In genomic region chr2:38601061-38601460, GRCh38 we compare ENCODE assay signal across 8 cellular contexts. TPM values are rescaled to one million over a fixed set of nuclear protein-coding genes. Genes with fewer than 3 reads are reported as not detected.
A peak's percentile ranks its signal among the peaks of the same experiment; 100 is the strongest.
DNase-seq lines count a peak whose midpoint lies in the region; ATAC-seq lines count a peak whose summit lies in the region.

No MANE protein-coding gene starts in this region.

- CTCF ChIA-PET in activated CD8-positive, alpha-beta T cell treated with anti-CD3 and anti-CD28 coated beads, Interleukin-2, amount 10 ng/mL, durations not matched to agents 7 days and 5 days (lab: Charles Lee): interaction anchor here (1.0 to 15.5 kb wide), 15 partner anchors 11 to 150 kb away, joined by 3 to 195 read pairs (median 9); partner anchors contain the start of genes GALM and SRSF7

- peak overlapping the region; percentile 85 for H3K27ac Mint-ChIP-seq in T-helper 1 cell treated with Interleukin-12 subunit alpha and Interleukin-12 subunit beta and Interleukin-4 antibody, amounts not matched to agents 30 μg/mL and 1 μg/mL, for 36 hours
- peak overlapping the region; percentile 73 for H3K27ac Mint-ChIP-seq in activated CD8-positive, alpha-beta T cell treated with anti-CD3 and anti-CD28 coated beads, Interleukin-2, amount 10 ng/mL, durations not matched to agents 7 days and 5 days

- no peak for DNase-seq in T-helper 1 cell
- DNase-seq in activated CD8-positive, alpha-beta T cell treated with anti-CD3 and anti-CD28 coated beads, Interleukin-2, amount 10 ng/mL, durations not matched to agents 7 days and 5 days: no peak
- DNase-seq in activated CD8-positive, alpha-beta memory T cell treated with anti-CD3 and anti-CD28 coated beads for 24 hours: no peak

- no peaks in the 10 kb centered on the region for H3K36me3 ChIP-seq in stomach smooth muscle (ENCODE audit: control insufficient read depth in 2 of 2, insufficient read depth in 2 of 2, low read length in 2 of 2)

- no peaks in the 10 kb centered on the region for H3K27me3 ChIP-seq in stomach smooth muscle (ENCODE audit: control insufficient read depth in 1 of 2, insufficient read depth in 2 of 2, low read length in 2 of 2)

- H3K4me3 Mint-ChIP-seq in T-helper 1 cell treated with Interleukin-12 subunit alpha and Interleukin-12 subunit beta and Interleukin-4 antibody, amounts not matched to agents 30 μg/mL and 1 μg/mL, for 36 hours: peak overlapping the region; percentile 87
- H3K4me3 Mint-ChIP-seq in activated CD8-positive, alpha-beta T cell treated with anti-CD3 and anti-CD28 coated beads, Interleukin-2, amount 10 ng/mL, durations not matched to agents 7 days and 5 days: peak overlapping the region; percentile 89

- POLR2A ChIA-PET in activated CD8-positive, alpha-beta T cell treated with anti-CD3 and anti-CD28 coated beads, Interleukin-2, amount 10 ng/mL, durations not matched to agents 7 days and 5 days (lab: Charles Lee): interaction anchor here (0.6 to 9.1 kb wide), 10 partner anchors 11 to 153 kb away, joined by 3 to 85 read pairs (median 4); partner anchors contain the start of genes GALM and SRSF7

- no peak overlapping the region for H3K27ac ChIP-seq in stomach smooth muscle (ENCODE audit: low read length)

- H3K9me3 Mint-ChIP-seq in T-helper 1 cell treated with Interleukin-12 subunit alpha and Interleukin-12 subunit beta and Interleukin-4 antibody, amounts not matched to agents 30 μg/mL and 1 μg/mL, for 36 hours: no peaks in the 10 kb centered on the region
- no peaks in the 10 kb centered on the region for H3K9me3 Mint-ChIP-seq in activated CD8-positive, alpha-beta T cell treated with anti-CD3 and anti-CD28 coated beads, Interleukin-2, amount 10 ng/mL, durations not matched to agents 7 days and 5 days (ENCODE audit: insufficient read depth)

- H3K9me3 ChIP-seq in iPS-18c (ENCODE audit: control insufficient read depth, insufficient read depth, low read length): no peaks in the 10 kb centered on the region
- no peaks in the 10 kb centered on the region for H3K9me3 ChIP-seq in stomach smooth muscle (ENCODE audit: control insufficient read depth in 2 of 2, low read length in 2 of 2)

- H3K36me3 Mint-ChIP-seq in T-helper 1 cell treated with Interleukin-12 subunit alpha and Interleukin-12 subunit beta and Interleukin-4 antibody, amounts not matched to agents 30 μg/mL and 1 μg/mL, for 36 hours (ENCODE audit: low read depth): peaks cover 5% of the 10 kb centered on the region
- peaks cover 11% of the 10 kb centered on the region for H3K36me3 Mint-ChIP-seq in activated CD8-positive, alpha-beta T cell treated with anti-CD3 and anti-CD28 coated beads, Interleukin-2, amount 10 ng/mL, durations not matched to agents 7 days and 5 days (ENCODE audit: low read depth)

- peak overlapping the region; percentile 86 to 91 for H3K9ac ChIP-seq in stomach smooth muscle (ENCODE audit: low read length in 2 of 2)

- H3K4me1 Mint-ChIP-seq in T-helper 1 cell treated with Interleukin-12 subunit alpha and Interleukin-12 subunit beta and Interleukin-4 antibody, amounts not matched to agents 30 μg/mL and 1 μg/mL, for 36 hours (ENCODE audit: low read depth): peaks cover 65% of the 10 kb centered on the region
- H3K4me1 Mint-ChIP-seq in activated CD8-positive, alpha-beta T cell treated with anti-CD3 and anti-CD28 coated beads, Interleukin-2, amount 10 ng/mL, durations not matched to agents 7 days and 5 days (ENCODE audit: low read depth): peaks cover 54% of the 10 kb centered on the region

- no peaks in the 10 kb centered on the region for H3K27me3 Mint-ChIP-seq in T-helper 1 cell treated with Interleukin-12 subunit alpha and Interleukin-12 subunit beta and Interleukin-4 antibody, amounts not matched to agents 30 μg/mL and 1 μg/mL, for 36 hours (ENCODE audit: low read depth)
- H3K27me3 Mint-ChIP-seq in activated CD8-positive, alpha-beta T cell treated with anti-CD3 and anti-CD28 coated beads, Interleukin-2, amount 10 ng/mL, durations not matched to agents 7 days and 5 days (ENCODE audit: low read depth): no peaks in the 10 kb centered on the region

- H3K4me3 ChIP-seq in iPS-18c (ENCODE audit: insufficient read depth, low read depth, low read length) (peak overlapping the region; percentile 87), stomach smooth muscle (ENCODE audit: low read length in 2 of 2) (peak overlapping the region; percentile 65 to 85)

- peaks cover 13% of the 10 kb centered on the region for H3K4me1 ChIP-seq in stomach smooth muscle (ENCODE audit: control insufficient read depth, insufficient read depth, low read length)

- ATAC-seq in activated CD8-positive, alpha-beta T cell treated with anti-CD3 and anti-CD28 coated beads, Interleukin-2, amount 10 ng/mL, durations not matched to agents 7 days and 5 days: no peak
- ATAC-seq in esophagus mucosa: no peak
- ATAC-seq in GM19395 (IDR thresholded peaks at IDR 0.05; ENCODE audit: unreplicated experiment): no peak

RNA-seq across cellular contexts. Expression of gene HNRNPLL, which starts 1.7 kb away (rescaled TPM):
- total RNA-seq in activated CD8-positive, alpha-beta T cell treated with anti-CD3 and anti-CD28 coated beads, Interleukin-2, amount 10 ng/mL, durations not matched to agents 7 days and 5 days: 10 to 100 TPM; 46.5 to 46.6 TPM
- total RNA-seq in esophagus mucosa: 14.2 TPM
